Comparison of ENCODE assay signal across 25 cellular contexts in genomic region chr16:71520550-71520949, GRCh38. TPM values are rescaled to one million over a fixed set of nuclear protein-coding genes. Genes with fewer than 3 reads are reported as not detected.
"Had no signal": no experiment of that assay in that cellular context is flagged by ENCODE, and none has a peak within 500 bp of the region (broad histone marks: within the 10 kb centered on the region; RNA-seq: fewer than 3 reads in every experiment).

No MANE protein-coding gene starts in this region.

- H3K36me3 ChIP-seq: thoracic aorta, upper lobe of left lung had no signal

- FAIRE-seq: astrocyte had no signal

- H3K27me3 ChIP-seq: upper lobe of left lung had no signal

- ATAC-seq: activated T-cell treated with anti-CD3 and anti-CD28 coated beads, Interleukin-2, amount 50 U/mL, for 4 hours; natural killer cell treated with Interleukin-12 subunit alpha and Interleukin-12 subunit beta and Interleukin-15 and Interleukin-18, amount 100 ng/mL, for 72 hours had no signal

- H3K4me3 ChIP-seq: coronary artery, thoracic aorta, upper lobe of left lung had no signal

- DNase-seq: activated CD4-positive, alpha-beta T cell treated with anti-CD3 and anti-CD28 coated beads for 4 hours; activated CD4-positive, alpha-beta T cell treated with anti-CD3 and anti-CD28 coated beads, Interleukin-2, amount 50 U/mL, for 48 hours; activated CD4-positive, CD25-positive, alpha-beta regulatory T cell; activated CD8-positive, alpha-beta memory T cell treated with anti-CD3 and anti-CD28 coated beads, Interleukin-2, amount 50 U/mL, for 48 hours; activated naive CD4-positive, alpha-beta T cell treated with Interleukin-2 at 50 U/mL for 16 hours; activated naive CD8-positive, alpha-beta T cell treated with anti-CD3 and anti-CD28 coated beads for 36 hours; activated T-cell treated with anti-CD3 and anti-CD28 coated beads, Interleukin-2, amount 50 U/mL, for 4 hours; endodermal cell; foreskin fibroblast; immature natural killer cell; kidney glomerular epithelial cell; stimulated activated CD4-positive, alpha-beta T cell treated with anti-CD3 and anti-CD28 coated beads, Interleukin-2, amount 100 ng/mL, for 48 hours; stimulated activated naive CD4-positive, alpha-beta T cell treated with Interleukin-2 at 50 U/mL for 16 hours; T1000; upper lobe of left lung had no signal

RNA-seq across cellular contexts. Expression of gene CHST4, which starts 5.7 kb away (rescaled TPM):
- total RNA-seq: activated CD8-positive, alpha-beta memory T cell treated with anti-CD3 and anti-CD28 coated beads for 36 hours; fibroblast of lung; glomerular endothelial cell; natural killer cell treated with Interleukin-12 subunit alpha and Interleukin-12 subunit beta and Interleukin-15 and Interleukin-18, amount 100 ng/mL, for 72 hours; osteocyte; progenitor cell of endocrine pancreas; thoracic aorta had no signal

RNA-seq across cellular contexts. Expression of gene TAT, which starts 56.3 kb away (rescaled TPM):
- total RNA-seq: activated CD8-positive, alpha-beta memory T cell treated with anti-CD3 and anti-CD28 coated beads for 36 hours; activated naive CD8-positive, alpha-beta T cell treated with anti-CD3 and anti-CD28 coated beads for 36 hours; astrocyte; epithelial cell of proximal tubule; fibroblast of lung; glomerular endothelial cell; natural killer cell treated with Interleukin-12 subunit alpha and Interleukin-12 subunit beta and Interleukin-15 and Interleukin-18, amount 100 ng/mL, for 72 hours; osteocyte; progenitor cell of endocrine pancreas; thoracic aorta had no signal
